Comparison of ENCODE assay signal across 1 cellular context in the genomic region with DNA sequence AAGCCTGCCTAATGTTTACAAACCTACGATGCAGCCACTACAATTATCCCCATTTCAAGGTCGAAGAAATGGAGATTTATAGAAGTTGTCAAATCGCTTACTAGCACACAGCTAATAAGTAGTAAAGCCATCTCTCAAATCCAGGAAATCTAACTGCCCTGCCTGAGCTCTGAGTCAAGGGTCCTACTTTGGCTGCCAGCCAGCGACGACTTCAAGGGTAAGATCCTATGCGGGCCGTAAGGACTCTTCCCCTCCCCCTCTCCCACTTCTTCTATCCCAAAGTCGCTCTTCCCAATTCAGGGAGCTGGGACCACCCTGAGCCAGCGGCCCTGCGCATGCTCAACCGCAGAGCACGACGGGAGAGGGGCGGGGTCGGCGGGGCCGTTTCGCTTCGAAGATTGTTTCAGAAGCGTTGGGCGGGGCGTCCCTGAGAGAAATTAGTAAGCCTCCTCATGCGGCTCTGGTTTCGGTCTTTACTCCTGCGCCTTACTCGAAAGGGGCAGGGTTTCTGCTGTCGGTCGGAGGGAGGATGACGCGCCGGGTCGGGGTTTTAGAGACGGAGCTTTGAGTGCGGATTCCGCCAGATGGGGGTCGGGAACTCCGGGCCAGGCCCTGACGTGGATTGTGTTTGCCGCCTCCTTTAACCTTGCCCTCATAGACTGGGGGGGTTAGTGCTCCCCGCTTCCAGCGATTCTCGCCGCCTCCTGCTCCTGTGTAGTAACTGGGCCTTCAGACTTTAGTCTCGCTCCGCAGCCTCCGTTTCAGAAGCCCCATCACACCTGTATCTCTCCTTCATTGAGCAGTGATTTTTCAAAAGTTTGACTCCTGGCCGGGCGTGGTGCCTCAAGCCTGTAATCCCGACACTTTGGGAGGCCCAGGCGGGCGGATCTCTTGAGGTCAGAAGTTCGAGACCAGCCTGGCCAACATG.
TF ChIP-seq lines count a peak whose summit lies in the region.

A gene (plus strand): TSS at position 383 of the 928 bp plus-strand sequence. CDS start 14,603 bp downstream, outside the sequence.

TF ChIP-seq in K562, 482 proteins besides CTCF, POLR2A, EP300 and RAD21 (continued from another document and continues in another):
- TF ChIP-seq, protein P1, sequence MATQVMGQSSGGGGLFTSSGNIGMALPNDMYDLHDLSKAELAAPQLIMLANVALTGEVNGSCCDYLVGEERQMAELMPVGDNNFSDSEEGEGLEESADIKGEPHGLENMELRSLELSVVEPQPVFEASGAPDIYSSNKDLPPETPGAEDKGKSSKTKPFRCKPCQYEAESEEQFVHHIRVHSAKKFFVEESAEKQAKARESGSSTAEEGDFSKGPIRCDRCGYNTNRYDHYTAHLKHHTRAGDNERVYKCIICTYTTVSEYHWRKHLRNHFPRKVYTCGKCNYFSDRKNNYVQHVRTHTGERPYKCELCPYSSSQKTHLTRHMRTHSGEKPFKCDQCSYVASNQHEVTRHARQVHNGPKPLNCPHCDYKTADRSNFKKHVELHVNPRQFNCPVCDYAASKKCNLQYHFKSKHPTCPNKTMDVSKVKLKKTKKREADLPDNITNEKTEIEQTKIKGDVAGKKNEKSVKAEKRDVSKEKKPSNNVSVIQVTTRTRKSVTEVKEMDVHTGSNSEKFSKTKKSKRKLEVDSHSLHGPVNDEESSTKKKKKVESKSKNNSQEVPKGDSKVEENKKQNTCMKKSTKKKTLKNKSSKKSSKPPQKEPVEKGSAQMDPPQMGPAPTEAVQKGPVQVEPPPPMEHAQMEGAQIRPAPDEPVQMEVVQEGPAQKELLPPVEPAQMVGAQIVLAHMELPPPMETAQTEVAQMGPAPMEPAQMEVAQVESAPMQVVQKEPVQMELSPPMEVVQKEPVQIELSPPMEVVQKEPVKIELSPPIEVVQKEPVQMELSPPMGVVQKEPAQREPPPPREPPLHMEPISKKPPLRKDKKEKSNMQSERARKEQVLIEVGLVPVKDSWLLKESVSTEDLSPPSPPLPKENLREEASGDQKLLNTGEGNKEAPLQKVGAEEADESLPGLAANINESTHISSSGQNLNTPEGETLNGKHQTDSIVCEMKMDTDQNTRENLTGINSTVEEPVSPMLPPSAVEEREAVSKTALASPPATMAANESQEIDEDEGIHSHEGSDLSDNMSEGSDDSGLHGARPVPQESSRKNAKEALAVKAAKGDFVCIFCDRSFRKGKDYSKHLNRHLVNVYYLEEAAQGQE (CRISPR knock-in tag; IDR thresholded peaks at IDR 0.05; ENCODE audit: low read depth), result no peak
- TF ChIP-seq ZFX (CRISPR knock-in tag; IDR thresholded peaks at IDR 0.05) (peak; percentile 93), SIN3B (IDR thresholded peaks at IDR 0.05; ENCODE audit: low read depth) (peak; percentile 20), TBP (optimal IDR thresholded peaks at IDR 0.05; ENCODE audit: low read depth, low read length) (peak; percentile 76), PHF8 (IDR thresholded peaks at IDR 0.05; ENCODE audit: borderline replicate concordance, low read length) (peak; percentile 89), SNIP1 (IDR thresholded peaks at IDR 0.05; ENCODE audit: low read depth) (no peak), ZNF12 (CRISPR knock-in tag; IDR thresholded peaks at IDR 0.05) (no peak), MEF2D (tag; conservative IDR thresholded peaks at IDR 0.05; ENCODE audit: low read depth) (no peak), RUNX1 (IDR thresholded peaks at IDR 0.05; ENCODE audit: low read depth) (no peak), ZNF764 (CRISPR knock-in tag; IDR thresholded peaks at IDR 0.05; ENCODE audit: low read depth) (no peak), EGR1 (conservative IDR thresholded peaks at IDR 0.05) (no peak), ZBED1 (IDR thresholded peaks at IDR 0.05) (no peak), PURB (CRISPR knock-in tag; IDR thresholded peaks at IDR 0.05; ENCODE audit: low read depth) (no peak), ZFP30 (CRISPR knock-in tag; IDR thresholded peaks at IDR 0.05; ENCODE audit: borderline replicate concordance) (no peak), NBN (IDR thresholded peaks at IDR 0.05; ENCODE audit: low read depth) (peak; percentile 46; the same call in 1 of the 2 replicates), SRSF7 (optimal IDR thresholded peaks at IDR 0.05; ENCODE audit: low read depth, low read length) (no peak), ZKSCAN3 (CRISPR knock-in tag; IDR thresholded peaks at IDR 0.05) (no peak), FUS (optimal IDR thresholded peaks at IDR 0.05; ENCODE audit: low read depth, low read length) (no peak), KLF6 (CRISPR knock-in tag; IDR thresholded peaks at IDR 0.05; ENCODE audit: borderline replicate concordance) (peak; percentile 85; the same call in 1 of the 2 replicates), ZNF23 (CRISPR knock-in tag; IDR thresholded peaks at IDR 0.05) (no peak), CC2D1A (IDR thresholded peaks at IDR 0.05) (peak; percentile 92), PHF20 (IDR thresholded peaks at IDR 0.05; ENCODE audit: partially characterized antibody) (peak; percentile 54), ELF2 (CRISPR knock-in tag; IDR thresholded peaks at IDR 0.05) (no peak)
- TF ChIP-seq, protein P2, sequence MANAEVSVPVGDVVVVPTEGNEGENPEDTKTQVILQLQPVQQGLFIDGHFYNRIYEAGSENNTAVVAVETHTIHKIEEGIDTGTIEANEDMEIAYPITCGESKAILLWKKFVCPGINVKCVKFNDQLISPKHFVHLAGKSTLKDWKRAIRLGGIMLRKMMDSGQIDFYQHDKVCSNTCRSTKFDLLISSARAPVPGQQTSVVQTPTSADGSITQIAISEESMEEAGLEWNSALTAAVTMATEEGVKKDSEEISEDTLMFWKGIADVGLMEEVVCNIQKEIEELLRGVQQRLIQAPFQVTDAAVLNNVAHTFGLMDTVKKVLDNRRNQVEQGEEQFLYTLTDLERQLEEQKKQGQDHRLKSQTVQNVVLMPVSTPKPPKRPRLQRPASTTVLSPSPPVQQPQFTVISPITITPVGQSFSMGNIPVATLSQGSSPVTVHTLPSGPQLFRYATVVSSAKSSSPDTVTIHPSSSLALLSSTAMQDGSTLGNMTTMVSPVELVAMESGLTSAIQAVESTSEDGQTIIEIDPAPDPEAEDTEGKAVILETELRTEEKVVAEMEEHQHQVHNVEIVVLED (CRISPR knock-in tag; IDR thresholded peaks at IDR 0.05), result 0 out of 2 replicates have a peak, but pooled peaks have one; percentile 11
- TF ChIP-seq, protein P3, sequence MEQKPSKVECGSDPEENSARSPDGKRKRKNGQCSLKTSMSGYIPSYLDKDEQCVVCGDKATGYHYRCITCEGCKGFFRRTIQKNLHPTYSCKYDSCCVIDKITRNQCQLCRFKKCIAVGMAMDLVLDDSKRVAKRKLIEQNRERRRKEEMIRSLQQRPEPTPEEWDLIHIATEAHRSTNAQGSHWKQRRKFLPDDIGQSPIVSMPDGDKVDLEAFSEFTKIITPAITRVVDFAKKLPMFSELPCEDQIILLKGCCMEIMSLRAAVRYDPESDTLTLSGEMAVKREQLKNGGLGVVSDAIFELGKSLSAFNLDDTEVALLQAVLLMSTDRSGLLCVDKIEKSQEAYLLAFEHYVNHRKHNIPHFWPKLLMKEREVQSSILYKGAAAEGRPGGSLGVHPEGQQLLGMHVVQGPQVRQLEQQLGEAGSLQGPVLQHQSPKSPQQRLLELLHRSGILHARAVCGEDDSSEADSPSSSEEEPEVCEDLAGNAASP (IDR thresholded peaks at IDR 0.05), result no peak
- TF ChIP-seq, protein P4, sequence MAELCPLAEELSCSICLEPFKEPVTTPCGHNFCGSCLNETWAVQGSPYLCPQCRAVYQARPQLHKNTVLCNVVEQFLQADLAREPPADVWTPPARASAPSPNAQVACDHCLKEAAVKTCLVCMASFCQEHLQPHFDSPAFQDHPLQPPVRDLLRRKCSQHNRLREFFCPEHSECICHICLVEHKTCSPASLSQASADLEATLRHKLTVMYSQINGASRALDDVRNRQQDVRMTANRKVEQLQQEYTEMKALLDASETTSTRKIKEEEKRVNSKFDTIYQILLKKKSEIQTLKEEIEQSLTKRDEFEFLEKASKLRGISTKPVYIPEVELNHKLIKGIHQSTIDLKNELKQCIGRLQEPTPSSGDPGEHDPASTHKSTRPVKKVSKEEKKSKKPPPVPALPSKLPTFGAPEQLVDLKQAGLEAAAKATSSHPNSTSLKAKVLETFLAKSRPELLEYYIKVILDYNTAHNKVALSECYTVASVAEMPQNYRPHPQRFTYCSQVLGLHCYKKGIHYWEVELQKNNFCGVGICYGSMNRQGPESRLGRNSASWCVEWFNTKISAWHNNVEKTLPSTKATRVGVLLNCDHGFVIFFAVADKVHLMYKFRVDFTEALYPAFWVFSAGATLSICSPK (IDR thresholded peaks at IDR 0.05; ENCODE audit: borderline replicate concordance), result 0 out of 2 replicates have a peak, but pooled peaks have one; percentile 35
- TF ChIP-seq, protein P5, sequence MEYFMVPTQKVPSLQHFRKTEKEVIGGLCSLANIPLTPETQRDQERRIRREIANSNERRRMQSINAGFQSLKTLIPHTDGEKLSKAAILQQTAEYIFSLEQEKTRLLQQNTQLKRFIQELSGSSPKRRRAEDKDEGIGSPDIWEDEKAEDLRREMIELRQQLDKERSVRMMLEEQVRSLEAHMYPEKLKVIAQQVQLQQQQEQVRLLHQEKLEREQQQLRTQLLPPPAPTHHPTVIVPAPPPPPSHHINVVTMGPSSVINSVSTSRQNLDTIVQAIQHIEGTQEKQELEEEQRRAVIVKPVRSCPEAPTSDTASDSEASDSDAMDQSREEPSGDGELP (CRISPR knock-in tag; IDR thresholded peaks at IDR 0.05; ENCODE audit: borderline replicate concordance), result peak; percentile 54; the same call in 1 of the 2 replicates
- TF ChIP-seq, protein P6, sequence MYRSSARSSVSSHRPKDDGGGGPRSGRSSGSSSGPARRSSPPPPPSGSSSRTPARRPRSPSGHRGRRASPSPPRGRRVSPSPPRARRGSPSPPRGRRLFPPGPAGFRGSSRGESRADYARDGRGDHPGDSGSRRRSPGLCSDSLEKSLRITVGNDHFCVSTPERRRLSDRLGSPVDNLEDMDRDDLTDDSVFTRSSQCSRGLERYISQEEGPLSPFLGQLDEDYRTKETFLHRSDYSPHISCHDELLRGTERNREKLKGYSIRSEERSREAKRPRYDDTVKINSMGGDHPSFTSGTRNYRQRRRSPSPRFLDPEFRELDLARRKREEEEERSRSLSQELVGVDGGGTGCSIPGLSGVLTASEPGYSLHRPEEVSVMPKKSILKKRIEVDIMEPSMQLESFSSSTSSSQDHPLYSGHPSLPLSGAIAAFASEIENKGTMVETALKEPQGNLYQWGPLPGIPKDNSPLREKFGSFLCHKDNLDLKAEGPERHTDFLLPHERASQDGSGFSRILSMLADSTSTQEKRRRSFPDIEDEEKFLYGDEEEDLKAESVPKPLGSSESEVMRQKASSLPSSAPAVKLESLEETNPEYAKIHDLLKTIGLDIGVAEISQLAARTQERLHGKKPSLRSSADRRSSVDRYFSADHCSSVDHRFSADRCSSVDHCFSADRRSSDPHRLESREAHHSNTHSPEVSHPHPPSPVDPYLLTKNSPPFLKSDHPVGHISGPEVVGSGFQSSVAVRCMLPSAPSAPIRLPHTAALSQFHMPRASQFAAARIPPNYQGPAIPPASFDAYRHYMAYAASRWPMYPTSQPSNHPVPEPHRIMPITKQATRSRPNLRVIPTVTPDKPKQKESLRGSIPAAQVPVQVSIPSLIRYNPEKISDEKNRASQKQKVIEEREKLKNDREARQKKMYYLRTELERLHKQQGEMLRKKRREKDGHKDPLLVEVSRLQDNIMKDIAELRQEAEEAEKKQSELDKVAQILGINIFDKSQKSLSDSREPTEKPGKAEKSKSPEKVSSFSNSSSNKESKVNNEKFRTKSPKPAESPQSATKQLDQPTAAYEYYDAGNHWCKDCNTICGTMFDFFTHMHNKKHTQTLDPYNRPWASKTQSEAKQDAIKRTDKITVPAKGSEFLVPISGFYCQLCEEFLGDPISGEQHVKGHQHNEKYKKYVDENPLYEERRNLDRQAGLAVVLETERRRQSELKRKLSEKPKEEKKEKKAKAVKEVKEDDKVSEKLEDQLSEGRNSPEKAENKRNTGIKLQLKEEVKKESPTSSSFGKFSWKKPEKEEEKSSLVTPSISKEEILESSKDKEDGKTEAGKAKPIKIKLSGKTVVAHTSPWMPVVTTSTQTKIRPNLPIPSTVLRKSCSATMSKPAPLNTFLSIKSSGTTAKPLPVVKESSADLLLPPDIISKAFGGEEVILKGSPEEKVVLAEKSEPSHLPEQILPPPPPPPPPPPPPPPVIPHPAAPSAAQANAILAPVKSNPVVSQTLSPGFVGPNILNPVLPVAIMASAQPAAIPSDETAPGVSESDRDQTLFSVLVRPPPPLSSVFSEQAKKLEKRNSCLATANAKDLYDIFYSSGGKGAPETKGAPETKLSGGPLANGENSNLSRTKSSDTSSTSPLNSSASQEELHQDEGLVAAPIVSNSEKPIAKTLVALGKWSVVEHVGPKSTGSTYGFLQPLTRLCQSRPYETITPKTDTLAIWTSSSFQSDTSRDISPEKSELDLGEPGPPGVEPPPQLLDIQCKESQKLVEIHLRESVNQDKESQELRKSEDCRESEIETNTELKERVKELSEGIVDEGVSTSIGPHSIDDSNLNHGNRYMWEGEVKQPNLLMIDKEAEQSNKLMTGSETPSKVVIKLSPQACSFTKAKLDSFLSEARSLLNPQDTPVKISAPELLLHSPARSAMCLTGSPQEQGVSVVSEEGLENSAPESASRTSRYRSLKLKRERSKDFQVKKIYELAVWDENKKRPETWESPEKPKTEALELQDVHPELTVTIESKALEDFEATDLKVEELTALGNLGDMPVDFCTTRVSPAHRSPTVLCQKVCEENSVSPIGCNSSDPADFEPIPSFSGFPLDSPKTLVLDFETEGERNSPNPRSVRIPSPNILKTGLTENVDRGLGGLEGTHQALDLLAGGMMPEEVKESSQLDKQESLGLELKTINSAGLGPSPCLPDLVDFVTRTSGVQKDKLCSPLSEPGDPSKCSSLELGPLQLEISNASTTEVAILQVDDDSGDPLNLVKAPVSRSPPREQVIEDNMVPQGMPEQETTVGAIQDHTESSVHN (IDR thresholded peaks at IDR 0.05; ENCODE audit: borderline replicate concordance in 1 of 2, low read depth in 1 of 2), result peak in 1 of 2 experiments; percentile 28; a peak in 1 of 4 replicates
- TF ChIP-seq, protein P7, sequence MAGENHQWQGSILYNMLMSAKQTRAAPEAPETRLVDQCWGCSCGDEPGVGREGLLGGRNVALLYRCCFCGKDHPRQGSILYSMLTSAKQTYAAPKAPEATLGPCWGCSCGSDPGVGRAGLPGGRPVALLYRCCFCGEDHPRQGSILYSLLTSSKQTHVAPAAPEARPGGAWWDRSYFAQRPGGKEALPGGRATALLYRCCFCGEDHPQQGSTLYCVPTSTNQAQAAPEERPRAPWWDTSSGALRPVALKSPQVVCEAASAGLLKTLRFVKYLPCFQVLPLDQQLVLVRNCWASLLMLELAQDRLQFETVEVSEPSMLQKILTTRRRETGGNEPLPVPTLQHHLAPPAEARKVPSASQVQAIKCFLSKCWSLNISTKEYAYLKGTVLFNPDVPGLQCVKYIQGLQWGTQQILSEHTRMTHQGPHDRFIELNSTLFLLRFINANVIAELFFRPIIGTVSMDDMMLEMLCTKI (IDR thresholded peaks at IDR 0.05; ENCODE audit: partially characterized antibody), result no peak
- TF ChIP-seq, protein P8, sequence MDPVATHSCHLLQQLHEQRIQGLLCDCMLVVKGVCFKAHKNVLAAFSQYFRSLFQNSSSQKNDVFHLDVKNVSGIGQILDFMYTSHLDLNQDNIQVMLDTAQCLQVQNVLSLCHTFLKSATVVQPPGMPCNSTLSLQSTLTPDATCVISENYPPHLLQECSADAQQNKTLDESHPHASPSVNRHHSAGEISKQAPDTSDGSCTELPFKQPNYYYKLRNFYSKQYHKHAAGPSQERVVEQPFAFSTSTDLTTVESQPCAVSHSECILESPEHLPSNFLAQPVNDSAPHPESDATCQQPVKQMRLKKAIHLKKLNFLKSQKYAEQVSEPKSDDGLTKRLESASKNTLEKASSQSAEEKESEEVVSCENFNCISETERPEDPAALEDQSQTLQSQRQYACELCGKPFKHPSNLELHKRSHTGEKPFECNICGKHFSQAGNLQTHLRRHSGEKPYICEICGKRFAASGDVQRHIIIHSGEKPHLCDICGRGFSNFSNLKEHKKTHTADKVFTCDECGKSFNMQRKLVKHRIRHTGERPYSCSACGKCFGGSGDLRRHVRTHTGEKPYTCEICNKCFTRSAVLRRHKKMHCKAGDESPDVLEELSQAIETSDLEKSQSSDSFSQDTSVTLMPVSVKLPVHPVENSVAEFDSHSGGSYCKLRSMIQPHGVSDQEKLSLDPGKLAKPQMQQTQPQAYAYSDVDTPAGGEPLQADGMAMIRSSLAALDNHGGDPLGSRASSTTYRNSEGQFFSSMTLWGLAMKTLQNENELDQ (CRISPR knock-in tag; IDR thresholded peaks at IDR 0.05; ENCODE audit: borderline replicate concordance), result no peak
